8 cellular contexts compared by ENCODE assay signal in the genomic region with DNA sequence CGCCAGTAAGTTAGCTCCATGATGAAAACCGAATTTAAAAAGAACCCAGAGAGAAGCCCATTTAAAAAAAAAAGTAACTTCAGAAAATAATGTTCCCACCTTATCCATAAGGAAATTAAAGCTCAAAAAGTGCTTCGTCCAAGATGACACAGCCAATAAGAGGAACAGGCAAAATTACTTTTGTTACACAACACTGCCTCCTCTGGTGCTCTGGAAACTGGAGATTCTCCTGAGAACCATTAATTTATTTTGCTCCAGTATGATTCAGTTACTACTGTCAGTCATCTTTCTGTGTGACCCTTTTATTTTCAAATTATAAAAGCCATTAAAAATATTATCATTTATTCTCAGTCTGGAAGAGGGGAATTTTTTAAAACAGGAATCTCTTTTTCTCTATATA. TPM values are rescaled to one million over a fixed set of nuclear protein-coding genes. Genes with fewer than 3 reads are reported as not detected.
A peak's percentile ranks its signal among the peaks of the same experiment; 100 is the strongest.
DNase-seq lines count a peak whose midpoint lies in the region; ATAC-seq, FAIRE-seq and TF ChIP-seq lines count a peak whose summit lies in the region.

No MANE protein-coding gene starts in this region.

- H3K36me3 ChIP-seq in adrenal gland (replicated peaks in 1 of 2) (no peaks in the 10 kb centered on the region), right lobe of liver (no peaks in the 10 kb centered on the region)

- H3K27ac Mint-ChIP-seq in activated CD4-positive, alpha-beta T cell treated with anti-CD3 and anti-CD28 coated beads, Interleukin-2, amount 10 ng/mL, durations not matched to agents 24 days and 14 days, result no peak overlapping the region

- FAIRE-seq in D721Med (lab: Jason Lieb, UNC), result no peak

- TF ChIP-seq CTCF in D721Med (IDR thresholded peaks at IDR 0.05; ENCODE audit: insufficient read depth, missing control alignments) (peak; percentile 69), adrenal gland (IDR thresholded peaks at IDR 0.05) (peak; percentile 15 to 52 (median 42)), right lobe of liver (IDR thresholded peaks at IDR 0.05) (peak in 3 of 4 donors; percentile 23 to 29 (median 27))

- intact Hi-C loops in adrenal gland (cut with DNase I) (no loop called here), right lobe of liver (cut with DNase I) (no loop called here)
- intact Hi-C loops in activated CD4-positive, alpha-beta T cell treated with anti-CD3 and anti-CD28 coated beads, Interleukin-2, amount 10 ng/mL, durations not matched to agents 24 days and 14 days (cut with micrococcal nuclease), result no loop called here

- H3K27me3 Mint-ChIP-seq in activated CD4-positive, alpha-beta T cell treated with anti-CD3 and anti-CD28 coated beads, Interleukin-2, amount 10 ng/mL, durations not matched to agents 24 days and 14 days, result no peaks in the 10 kb centered on the region

- H3K9me3 Mint-ChIP-seq in activated CD4-positive, alpha-beta T cell treated with anti-CD3 and anti-CD28 coated beads, Interleukin-2, amount 10 ng/mL, durations not matched to agents 24 days and 14 days, result no peaks in the 10 kb centered on the region

- WGBS in adrenal gland, 4 donors, result 68 to 81% (median 70%) methylated on average over 3 of the region's 3 CpGs
- 88% methylated on average over 3 of the region's 3 CpGs for WGBS in right lobe of liver (ENCODE audit: insufficient coverage, low coverage, low lambda C conversion rate, missing lambda C conversion rate)

- H3K4me3 ChIP-seq in adrenal gland (no peak overlapping the region), right lobe of liver (no peak overlapping the region)

- ATAC-seq in right lobe of liver, result no peak
- ATAC-seq in HG02678 (IDR thresholded peaks at IDR 0.05; ENCODE audit: unreplicated experiment), result no peak
- ATAC-seq in HG02610 (IDR thresholded peaks at IDR 0.05; ENCODE audit: unreplicated experiment), result no peak

- no peak for DNase-seq in D721Med (ENCODE audit: insufficient read length, low spot score)
- DNase-seq in LHCN-M2 (ENCODE audit: low read depth), result peak; percentile 48
- peak in 2 of 7 donors; percentile 1 to 31 for DNase-seq in adrenal gland
- DNase-seq in right lobe of liver, result no peak
- no peak for DNase-seq in NCI-H774 (lab: John Stamatoyannopoulos, UW)
- DNase-seq in activated CD4-positive, alpha-beta T cell treated with anti-CD3 and anti-CD28 coated beads, Interleukin-2, amount 10 ng/mL, durations not matched to agents 24 days and 14 days, result no peak

- no peak for TF ChIP-seq POLR2A in adrenal gland (IDR thresholded peaks at IDR 0.05)
- no peak for TF ChIP-seq POLR2A in right lobe of liver (IDR thresholded peaks at IDR 0.05)

- no peaks in the 10 kb centered on the region for H3K27me3 ChIP-seq in adrenal gland
- H3K27me3 ChIP-seq in right lobe of liver, result no peaks in the 10 kb centered on the region

- no peak overlapping the region for H3K4me3 Mint-ChIP-seq in activated CD4-positive, alpha-beta T cell treated with anti-CD3 and anti-CD28 coated beads, Interleukin-2, amount 10 ng/mL, durations not matched to agents 24 days and 14 days

- H3K36me3 Mint-ChIP-seq in activated CD4-positive, alpha-beta T cell treated with anti-CD3 and anti-CD28 coated beads, Interleukin-2, amount 10 ng/mL, durations not matched to agents 24 days and 14 days (ENCODE audit: low read depth), result no peaks in the 10 kb centered on the region

- H3K9me3 ChIP-seq in adrenal gland (replicated peaks in 1 of 3), result no peaks in the 10 kb centered on the region
- no peaks in the 10 kb centered on the region for H3K9me3 ChIP-seq in right lobe of liver

- peaks cover 21% of the 10 kb centered on the region for H3K4me1 Mint-ChIP-seq in activated CD4-positive, alpha-beta T cell treated with anti-CD3 and anti-CD28 coated beads, Interleukin-2, amount 10 ng/mL, durations not matched to agents 24 days and 14 days

- H3K4me1 ChIP-seq in adrenal gland (replicated peaks in 1 of 2) (peaks cover 8 to 9% of the 10 kb centered on the region in 2 donors), right lobe of liver (peaks cover 0 to 12% (median 2%) of the 10 kb centered on the region in 4 donors)

- H3K27ac ChIP-seq in adrenal gland, result no peak overlapping the region
- H3K27ac ChIP-seq in right lobe of liver, result no peak overlapping the region

RNA-seq across cellular contexts. Expression of gene IFT27, which starts 2.0 kb away (rescaled TPM):
- 6.3 and 9.4 TPM in 2 replicates for total RNA-seq in LHCN-M2 (2014; rRNA removed)
- polyA plus RNA-seq in LHCN-M2 (2012), result 19.1 TPM
- 10 to 100 TPM in 7 of 8 donors, 1 to 10 TPM in 1; 9.4 to 43.8 (median 33.7) TPM for total RNA-seq in adrenal gland
- 10 to 100 TPM; 18.6 to 78.4 (median 67.9) TPM for polyA plus RNA-seq in adrenal gland
- 10 to 100 TPM; 10.3 to 17.4 (median 14.8) TPM for total RNA-seq in right lobe of liver
- 26.3 and 28.5 TPM in 2 replicates for total RNA-seq in activated CD4-positive, alpha-beta T cell treated with anti-CD3 and anti-CD28 coated beads, Interleukin-2, amount 10 ng/mL, durations not matched to agents 24 days and 14 days

RNA-seq across cellular contexts. Expression of gene PVALB, which starts 42.9 kb away (rescaled TPM):
- total RNA-seq in LHCN-M2 (2014; rRNA removed) (not detected in 2 replicates), adrenal gland (under 1 TPM in 1 of 8 donors, not detected in 7; 0.65 TPM), right lobe of liver (1 to 10 TPM in 3 of 6 experiments, under 1 TPM in 1, not detected in 2; 0.59 to 1.7 (median 1.4) TPM)
- polyA plus RNA-seq in LHCN-M2 (2012), result not detected
- 1 to 10 TPM in 1 of 3 donors, under 1 TPM in 1, not detected in 1; 0.98 to 1.7 TPM for polyA plus RNA-seq in adrenal gland
- total RNA-seq in activated CD4-positive, alpha-beta T cell treated with anti-CD3 and anti-CD28 coated beads, Interleukin-2, amount 10 ng/mL, durations not matched to agents 24 days and 14 days, result not detected in 2 replicates
